21 cellular contexts compared by ENCODE assay signal in the genomic region with DNA sequence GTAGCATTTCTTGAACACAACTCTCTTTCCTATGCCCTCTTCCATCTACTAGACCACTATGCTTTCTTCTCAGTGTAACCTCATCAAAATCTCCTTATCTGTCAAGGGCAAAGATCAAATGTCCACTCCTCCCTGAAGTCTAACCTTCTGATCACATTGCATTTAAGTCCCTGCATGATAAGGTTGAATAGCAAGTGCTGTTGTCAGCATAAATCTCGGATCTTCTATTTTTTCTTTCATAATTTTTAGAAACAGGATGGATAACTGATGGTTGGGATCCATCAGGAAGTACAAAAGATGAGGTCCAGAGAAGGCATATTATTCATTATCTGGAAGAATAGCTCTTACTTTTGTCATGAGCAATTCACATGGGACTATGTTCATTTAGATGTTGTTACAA. TPM values are rescaled to one million over a fixed set of nuclear protein-coding genes. Genes with fewer than 3 reads are reported as not detected.
DNase-seq lines count a peak whose midpoint lies in the region; ATAC-seq, FAIRE-seq and TF ChIP-seq lines count a peak whose summit lies in the region.
"Had no signal": no experiment of that assay in that cellular context is flagged by ENCODE, and none has a peak within 500 bp of the region (broad histone marks: within the 10 kb centered on the region; RNA-seq: fewer than 3 reads in every experiment).

No MANE protein-coding gene starts in this region.

- no peaks in the 10 kb centered on the region for H3K9me1 ChIP-seq in IMR-90 (ENCODE audit: insufficient read depth, low read length)

- TF ChIP-seq RAD21 in HepG2 (CRISPR knock-in tag; IDR thresholded peaks at IDR 0.05) (no peak), IMR-90 (IDR thresholded peaks at IDR 0.05; ENCODE audit: low read length) (no peak)

- intact Hi-C loops in HepG2 (cut with micrococcal nuclease; ENCODE audit: unreplicated experiment) (no loop called here), right lobe of liver (cut with DNase I) (no loop called here), IMR-90 (cut with micrococcal nuclease) (no loop called here), head of caudate nucleus (cut with DNase I) (no loop called here)

- H4K91ac ChIP-seq in IMR-90 (ENCODE audit: insufficient read depth, low read depth, low read length): no peak overlapping the region

- H2AK9ac ChIP-seq in IMR-90 (replicated peaks; ENCODE audit: low read depth, low read length, poor library complexity): no peak overlapping the region

- H4K5ac ChIP-seq in IMR-90 (ENCODE audit: low read depth, low read length): no peak overlapping the region

- H2BK20ac ChIP-seq in IMR-90 (ENCODE audit: low read depth, low read length): no peak overlapping the region

- H3K36me3 ChIP-seq in HepG2 (replicated peaks in 1 of 2; ENCODE audit: control insufficient read depth in 1 of 2, insufficient read depth in 2 of 2, low read length in 2 of 2) (no peaks in the 10 kb centered on the region), right lobe of liver (no peaks in the 10 kb centered on the region), IMR-90 (ENCODE audit: control insufficient read depth, insufficient read depth, low read length) (no peaks in the 10 kb centered on the region), small intestine (ENCODE audit: control insufficient read depth in 2 of 2, insufficient read depth in 2 of 2, low read length in 2 of 2) (no peaks in the 10 kb centered on the region)
- H3K36me3 ChIP-seq: BE2C, BLaER1 had no signal

- H2AK5ac ChIP-seq in IMR-90 (ENCODE audit: low read depth, low read length): no peak overlapping the region

- H3K18ac ChIP-seq in IMR-90 (ENCODE audit: low read depth, low read length): no peak overlapping the region

- CTCF ChIA-PET in HepG2 (lab: Yijun Ruan, JAX; ENCODE audit: low intra/inter-chr PET ratio, low total read pairs) (no interaction called here), IMR-90 (lab: Yijun Ruan, JAX) (no interaction called here)

- H3K23ac ChIP-seq in IMR-90 (ENCODE audit: low read depth, low read length): no peak overlapping the region

- H3K79me2 ChIP-seq in HepG2 (ENCODE audit: insufficient read depth, low read length): no peaks in the 10 kb centered on the region

- H3K9me3 ChIP-seq in HepG2 (ENCODE audit: low read length) (peaks cover 36% of the 10 kb centered on the region), right lobe of liver (peaks cover 0 to 7% (median 2%) of the 10 kb centered on the region in 4 donors), IMR-90 (ENCODE audit: control insufficient read depth, insufficient read depth, low read length) (no peaks in the 10 kb centered on the region), small intestine (ENCODE audit: control insufficient read depth, low read depth) (no peaks in the 10 kb centered on the region)
- H3K9me3 ChIP-seq: BE2C had no signal

- H2AFZ ChIP-seq in HepG2 (ENCODE audit: low read length): no peak overlapping the region
- H2AFZ ChIP-seq in IMR-90 (replicated peaks; ENCODE audit: low read length, poor library complexity): no peak overlapping the region

- TF ChIP-seq EP300 in HepG2 (IDR thresholded peaks at IDR 0.05; ENCODE audit: low read depth in 2 of 2, low read length in 2 of 2): no peak
- TF ChIP-seq EP300 in HepG2 (CRISPR knock-in tag; IDR thresholded peaks at IDR 0.05; ENCODE audit: borderline replicate concordance): no peak

- BruUV-seq in HepG2 (replicated peaks; lab: Mats Ljungman, UMichigan) (no TSS peak), IMR-90 (replicated peaks; lab: Mats Ljungman, UMichigan) (no TSS peak)

- TF ChIP-seq CTCF in HepG2 (CRISPR knock-in tag; IDR thresholded peaks at IDR 0.05) (no peak), right lobe of liver (IDR thresholded peaks at IDR 0.05) (no peak), IMR-90 (conservative IDR thresholded peaks at IDR 0.05; ENCODE audit: low read depth, low read length) (no peak)

- H2BK120ac ChIP-seq in IMR-90 (ENCODE audit: low read depth, low read length): no peak overlapping the region

- H3K4me2 ChIP-seq in HepG2 (ENCODE audit: low read depth, low read length): no peak overlapping the region
- H3K4me2 ChIP-seq in IMR-90 (ENCODE audit: low read depth, low read length): no peak overlapping the region
- H3K4me2 ChIP-seq: BLaER1 had no signal

- WGBS in HepG2 (ENCODE audit: low lambda C conversion rate): 0% methylated on average over 1 of the region's 1 CpG
- WGBS in right lobe of liver (ENCODE audit: insufficient coverage, low coverage, low lambda C conversion rate, missing lambda C conversion rate): 38% methylated on average over 1 of the region's 1 CpG
- no CpG with 5 or more reads among the region's 1 CpG for WGBS in IMR-90 (ENCODE audit: extremely low coverage in 2 of 2, insufficient read length in 1 of 2), 2 experiments
- 25 to 69% (median 28%) methylated on average over 1 of the region's 1 CpG for WGBS in small intestine, 3 donors

- H3K27me3 ChIP-seq in HepG2 (ENCODE audit: control insufficient read depth in 1 of 2, insufficient read depth in 2 of 2, low read length in 2 of 2): no peaks in the 10 kb centered on the region
- no peaks in the 10 kb centered on the region for H3K27me3 ChIP-seq in right lobe of liver
- H3K27me3 ChIP-seq in IMR-90 (ENCODE audit: control insufficient read depth, insufficient read depth, low read length): no peaks in the 10 kb centered on the region
- H3K27me3 ChIP-seq in small intestine (ENCODE audit: control insufficient read depth in 2 of 2, insufficient read depth in 2 of 2, low read length in 2 of 2): no peaks in the 10 kb centered on the region
- H3K27me3 ChIP-seq: BE2C, BLaER1 had no signal

- no peak overlapping the region for H3K4ac ChIP-seq in IMR-90 (ENCODE audit: low read depth, low read length)

- H3K4me1 ChIP-seq in HepG2 (ENCODE audit: insufficient read depth, low read length) (no peaks in the 10 kb centered on the region), right lobe of liver (peaks cover 0 to 6% (median 0%) of the 10 kb centered on the region in 4 donors), IMR-90 (ENCODE audit: control insufficient read depth, insufficient read depth, low read length) (no peaks in the 10 kb centered on the region), small intestine (ENCODE audit: control insufficient read depth in 2 of 2, insufficient read depth in 1 of 2, low read depth in 1 of 2, low read length in 1 of 2) (no peaks in the 10 kb centered on the region)
- H3K4me1 ChIP-seq: BE2C, BLaER1 had no signal

- dilution Hi-C loops in IMR-90 (cut with HindIII; ENCODE audit: low sequenced_read_pairs, unreplicated experiment): no loop called here

- DNase-seq in HepG2 (ENCODE audit: low spot score) (no peak), right lobe of liver (no peak), IMR-90 (no peak), small intestine (peak; percentile 36), head of caudate nucleus (no peak), GM19240 (ENCODE audit: insufficient read length, low spot score) (no peak)
- DNase-seq: ACHN; BE2C; C1 segment of cervical spinal cord; CD4-positive, alpha-beta memory T cell; CD4-positive, CD25-positive, alpha-beta regulatory T cell; CD8-positive, alpha-beta memory T cell; COR-L47; DMS79 treated with DMSO at 0.1 percent for 48 hours; GF-D8 had no signal

- H4K20me1 ChIP-seq in HepG2 (ENCODE audit: insufficient read depth, low read length): no peaks in the 10 kb centered on the region
- H4K20me1 ChIP-seq in IMR-90 (ENCODE audit: insufficient read depth, low read length): no peaks in the 10 kb centered on the region
- H4K20me1 ChIP-seq: BLaER1 had no signal

- no peak overlapping the region for H3K27ac ChIP-seq in HepG2 (ENCODE audit: extremely low read length, insufficient read depth, low read length)
- H3K27ac ChIP-seq in right lobe of liver: no peak overlapping the region
- no peak overlapping the region for H3K27ac ChIP-seq in IMR-90 (ENCODE audit: insufficient read depth, low read length)
- H3K27ac ChIP-seq in small intestine (ENCODE audit: low read depth in 1 of 2, low read length in 1 of 2): no peak overlapping the region
- H3K27ac ChIP-seq: 22Rv1, BLaER1 had no signal

- ATAC-seq in HepG2 (no peak), right lobe of liver (no peak), IMR-90 (ENCODE audit: low read depth) (no peak)

- H3K56ac ChIP-seq in IMR-90 (ENCODE audit: extremely low read depth, insufficient read depth, low read length): no peak overlapping the region

- no peak overlapping the region for H3K4me3 ChIP-seq in HepG2 (replicated peaks in 1 of 3; ENCODE audit: insufficient read depth in 1 of 3, low read depth in 2 of 3, low read length in 3 of 3)
- no peak overlapping the region for H3K4me3 ChIP-seq in right lobe of liver
- no peak overlapping the region for H3K4me3 ChIP-seq in IMR-90 (ENCODE audit: insufficient read depth, low read depth, low read length)
- no peak overlapping the region for H3K4me3 ChIP-seq in small intestine (ENCODE audit: low read depth in 1 of 2, low read length in 2 of 2)
- H3K4me3 ChIP-seq: BLaER1 had no signal

- H3K9ac ChIP-seq in HepG2 (ENCODE audit: insufficient read depth, low read depth, low read length) (no peak overlapping the region), IMR-90 (ENCODE audit: low read depth, low read length) (no peak overlapping the region)
- H3K9ac ChIP-seq: BLaER1 had no signal

- H2BK5ac ChIP-seq in IMR-90 (ENCODE audit: low read depth, low read length, poor library complexity, severe bottlenecking): no peak overlapping the region

- no peak overlapping the region for H4K8ac ChIP-seq in IMR-90 (ENCODE audit: low read depth in 2 of 2, low read length in 2 of 2)

- no peak for TF ChIP-seq POLR2A in HepG2 (IDR thresholded peaks at IDR 0.05; ENCODE audit: insufficient read depth in 1 of 2, low read depth in 2 of 2, low read length in 2 of 2)
- TF ChIP-seq POLR2A in right lobe of liver (IDR thresholded peaks at IDR 0.05): no peak
- no peak for TF ChIP-seq POLR2A in IMR-90 (IDR thresholded peaks at IDR 0.05; ENCODE audit: low read depth, low read length)

- H3K14ac ChIP-seq in IMR-90 (replicated peaks; ENCODE audit: low read depth, low read length): no peak overlapping the region

- no peak overlapping the region for H2BK15ac ChIP-seq in IMR-90 (ENCODE audit: low read depth, low read length)

- in situ Hi-C loops in HepG2 (cut with HindIII; ENCODE audit: extremely low pct_ligation_motif_present, low pct_unique_long_range_greater_than_20kb) (no loop called here), IMR-90 (cut with MboI; ENCODE audit: low sequenced_read_pairs) (no loop called here)

- POLR2A ChIA-PET in HepG2 (lab: Yijun Ruan, JAX): no interaction called here
- POLR2A ChIA-PET in IMR-90 (lab: Charles Lee; ENCODE audit: unreplicated experiment): no interaction called here

- H3K79me1 ChIP-seq in IMR-90 (ENCODE audit: low read depth in 1 of 2, low read length in 2 of 2): no peaks in the 10 kb centered on the region

- no peak for FAIRE-seq in HepG2 (lab: Jason Lieb, UNC)
- FAIRE-seq in small intestine (lab: Jason Lieb, UNC): no peak
- FAIRE-seq: G401.6, GM12891, GM18507 had no signal

RNA-seq across cellular contexts. Expression of a gene that starts 41.0 kb away (rescaled TPM):
- not detected in 2 replicates for total RNA-seq in HepG2 (2016; rRNA removed; fragmentation: Illumina TruSeq; extraction: Trizol)
- not detected in 2 replicates for total RNA-seq in HepG2 (2016; cell fraction: cytosol; rRNA removed; fragmentation: Illumina TruSeq; extraction: Trizol; ENCODE audit: low read depth)
- not detected in 2 replicates for total RNA-seq in HepG2 (2016; cell fraction: insoluble cytoplasmic fraction; rRNA removed; fragmentation: Illumina TruSeq; extraction: Trizol)
- total RNA-seq in HepG2 (2016; cell fraction: membrane; rRNA removed; fragmentation: Illumina TruSeq; extraction: Trizol): not detected in 2 replicates
- not detected in 2 replicates for total RNA-seq in HepG2 (2016; cell fraction: nucleus; rRNA removed; fragmentation: Illumina TruSeq; extraction: Trizol)
- polyA plus RNA-seq in HepG2 (2011; rRNA removed): not detected in 2 replicates
- polyA plus RNA-seq in HepG2 (2011; cell fraction: cytosol; rRNA removed): not detected in 2 replicates
- not detected in 2 replicates for polyA plus RNA-seq in HepG2 (2011; cell fraction: nucleus; rRNA removed)
- polyA plus RNA-seq in HepG2 (2012): not detected in 2 replicates
- polyA plus RNA-seq in HepG2 (2016; cell fraction: cytosol; fragmentation: Illumina TruSeq; extraction: Trizol; ENCODE audit: low read depth): not detected in 2 replicates
- not detected in 2 replicates for polyA plus RNA-seq in HepG2 (2016; cell fraction: insoluble cytoplasmic fraction; fragmentation: Illumina TruSeq; extraction: Trizol; ENCODE audit: low read depth)
- polyA plus RNA-seq in HepG2 (2016; cell fraction: membrane; fragmentation: Illumina TruSeq; extraction: Trizol; ENCODE audit: low read depth): not detected in 2 replicates
- polyA plus RNA-seq in HepG2 (2016; cell fraction: nucleus; fragmentation: Illumina TruSeq; extraction: Trizol; ENCODE audit: insufficient read depth, low read depth): not detected in 2 replicates
- 1.4 TPM in 1 of 2 replicates, not detected in the other for polyA minus RNA-seq in HepG2 (2011; rRNA and poly(A)+ RNA removed; ENCODE audit: low replicate concordance)
- not detected in 2 replicates for polyA minus RNA-seq in HepG2 (2011; cell fraction: cytosol; rRNA and poly(A)+ RNA removed)
- polyA minus RNA-seq in HepG2 (2011; cell fraction: nucleus; rRNA and poly(A)+ RNA removed): not detected in 2 replicates
- 1 to 10 TPM; 5.3 to 8.4 (median 7.5) TPM for total RNA-seq in right lobe of liver
- total RNA-seq in IMR-90 (2012; rRNA removed): 0.56 and 0.72 TPM in 2 replicates
- polyA plus RNA-seq in IMR-90 (2012; rRNA removed): 0.17 and 0.22 TPM in 2 replicates
- 0.02 and 0.05 TPM in 2 replicates for polyA plus RNA-seq in IMR-90 (2012; cell fraction: cytosol; rRNA removed)
- 0.10 and 1.3 TPM in 2 replicates for polyA plus RNA-seq in IMR-90 (2012; cell fraction: nucleus; rRNA removed; ENCODE audit: low replicate concordance)
- under 1 TPM in 2 of 3 donors, not detected in 1; 0.27 to 0.61 TPM for polyA plus RNA-seq in small intestine
- total RNA-seq: CD4-positive, alpha-beta memory T cell; CD4-positive, CD25-positive, alpha-beta regulatory T cell; CD8-positive, alpha-beta memory T cell had no signal
- polyA plus RNA-seq: CD14-positive monocyte; CD4-positive, alpha-beta memory T cell; CD4-positive, CD25-positive, alpha-beta regulatory T cell; CD8-positive, alpha-beta memory T cell had no signal
